1 cellular context compared by ENCODE assay signal in genomic region chr5:139341689-139342422, GRCh38.
TF ChIP-seq lines count a peak whose summit lies in the region.

TSS of gene PAIP2 (plus strand) at chr5:139341854. CDS start at chr5:139363785, 21,931 bp downstream.

TF ChIP-seq in IMR-90, 13 proteins besides CTCF, POLR2A, EP300 and RAD21 (continued from another document):
- peak; percentile 96; the same call in 1 of the 2 replicates for TF ChIP-seq MXI1 (IDR thresholded peaks at IDR 0.05; ENCODE audit: borderline replicate concordance, low read depth, low read length)
- TF ChIP-seq FOS (IDR thresholded peaks at IDR 0.05; ENCODE audit: low read depth, low read length), result no peak
- TF ChIP-seq MAZ (IDR thresholded peaks at IDR 0.05; ENCODE audit: borderline replicate concordance, low read depth, low read length), result peak; percentile 75; the same call in 1 of the 2 replicates
- TF ChIP-seq RCOR1 (IDR thresholded peaks at IDR 0.05; ENCODE audit: insufficient replicate concordance, low read length), result no peak
